11 cellular contexts compared by ENCODE assay signal in genomic region chr14:22383515-22384166, GRCh38.
DNase-seq lines count a peak whose midpoint lies in the region; ATAC-seq lines count a peak whose summit lies in the region.
"Had no signal": no experiment of that assay in that cellular context is flagged by ENCODE, and none has a peak within 500 bp of the region (broad histone marks: within the 10 kb centered on the region; RNA-seq: fewer than 3 reads in every experiment).

No MANE protein-coding gene starts in this region.

- H3K36me3 ChIP-seq in neuronal stem cell (replicated peaks in 1 of 2; ENCODE audit: control insufficient read depth in 2 of 2, insufficient read depth in 2 of 2, low read length in 2 of 2) = no peaks in the 10 kb centered on the region

- peaks cover 2% of the 10 kb centered on the region in 2 donors for H3K4me1 ChIP-seq in neuronal stem cell (ENCODE audit: control insufficient read depth in 2 of 2, insufficient read depth in 1 of 2, low read depth in 1 of 2, low read length in 2 of 2)

- no peak overlapping the region for H2BK5ac ChIP-seq in neuronal stem cell (ENCODE audit: low read length)

- no peaks in the 10 kb centered on the region for H3K79me1 ChIP-seq in neuronal stem cell (ENCODE audit: low read depth, low read length)

- H3K4me3 ChIP-seq in neuronal stem cell (ENCODE audit: low read length in 2 of 2) = no peak overlapping the region

- H3K4me2 ChIP-seq in neuronal stem cell (ENCODE audit: insufficient read depth, low read length, poor library complexity, severe bottlenecking) = no peak overlapping the region

- no peak overlapping the region for H4K91ac ChIP-seq in neuronal stem cell (ENCODE audit: low read depth, low read length, poor library complexity)

- no CpG with 5 or more reads among the region's 8 CpGs for WGBS in neuronal stem cell (ENCODE audit: extremely low coverage in 2 of 2, insufficient read length in 2 of 2, insufficient replicate concordance in 1 of 2), 2 donors

- H3K4ac ChIP-seq in neuronal stem cell (ENCODE audit: low read length) = no peak overlapping the region

- H3K9me3 ChIP-seq in neuronal stem cell (replicated peaks in 1 of 2; ENCODE audit: control insufficient read depth in 2 of 2, insufficient read depth in 1 of 2, low read depth in 1 of 2, low read length in 2 of 2) = no peaks in the 10 kb centered on the region

- H2BK120ac ChIP-seq in neuronal stem cell (ENCODE audit: low read depth, low read length) = no peak overlapping the region

- no peak overlapping the region for H2BK12ac ChIP-seq in neuronal stem cell (ENCODE audit: low read length)

- H2BK15ac ChIP-seq in neuronal stem cell (ENCODE audit: low read length) = no peak overlapping the region

- no peak overlapping the region for H3K9ac ChIP-seq in neuronal stem cell (ENCODE audit: low read depth, low read length, poor library complexity)

- no peak overlapping the region for H4K8ac ChIP-seq in neuronal stem cell (ENCODE audit: low read depth, low read length)

- H3K18ac ChIP-seq in neuronal stem cell (ENCODE audit: low read length) = no peak overlapping the region

- DNase-seq in DMS53 (lab: John Stamatoyannopoulos, UW) = peak; percentile 39
- no peak for DNase-seq in DMS53 treated with DMSO at 0.1 percent for 48 hours (lab: John Stamatoyannopoulos, UW; ENCODE audit: unreplicated experiment)
- DNase-seq in neuronal stem cell (ENCODE audit: low spot score) = no peak
- no peak for DNase-seq in NCI-H1930 (lab: John Stamatoyannopoulos, UW)
- no peak for DNase-seq in NCI-H526 (lab: John Stamatoyannopoulos, UW)
- DNase-seq in NCI-H146 (lab: John Stamatoyannopoulos, UW) = no peak
- DNase-seq: KG1; NK-92 treated with Interleukin-12 subunit alpha and Interleukin-12 subunit beta, amount 100 ng/mL, for 24 hours had no signal

- H3K23ac ChIP-seq in neuronal stem cell (ENCODE audit: low read depth, low read length, poor library complexity) = no peak overlapping the region

- no peak overlapping the region for H2AFZ ChIP-seq in neuronal stem cell (ENCODE audit: low read length)

- no peak overlapping the region for H3K27ac ChIP-seq in neuronal stem cell (replicated peaks; ENCODE audit: low read length)
- H3K27ac ChIP-seq: 22Rv1 had no signal

- H2AK5ac ChIP-seq in neuronal stem cell (ENCODE audit: low read depth, low read length) = peak overlapping the region; percentile 17

- H3K14ac ChIP-seq in neuronal stem cell (ENCODE audit: low read length) = no peak overlapping the region

- peak; percentile 51 for ATAC-seq in GM21717 (IDR thresholded peaks at IDR 0.05; ENCODE audit: unreplicated experiment)
- ATAC-seq in HG03565 (IDR thresholded peaks at IDR 0.05; ENCODE audit: unreplicated experiment) = peak; percentile 49

- H3K27me3 ChIP-seq in neuronal stem cell (ENCODE audit: control insufficient read depth in 3 of 3, insufficient read depth in 3 of 3, low read depth in 1 of 3, low read length in 3 of 3) = peaks cover 0 to 44% (median 0%) of the 10 kb centered on the region in 3 experiments
